21 cellular contexts compared by ENCODE assay signal in genomic region chr1:96843196-96843595, GRCh38.
DNase-seq lines count a peak whose midpoint lies in the region; ATAC-seq, FAIRE-seq and TF ChIP-seq lines count a peak whose summit lies in the region.
"Had no signal": no experiment of that assay in that cellular context is flagged by ENCODE, and none has a peak within 500 bp of the region (broad histone marks: within the 10 kb centered on the region; RNA-seq: fewer than 3 reads in every experiment).

No MANE protein-coding gene starts in this region.

- no peak for TF ChIP-seq EP300 in GM12878 (IDR thresholded peaks at IDR 0.05; ENCODE audit: borderline replicate concordance in 1 of 2, control insufficient read depth in 1 of 2, low read depth in 2 of 2, low read length in 2 of 2)

- no peak overlapping the region for H3K27ac Mint-ChIP-seq in osteocyte (ENCODE audit: unreplicated experiment)
- H3K27ac Mint-ChIP-seq: memory B cell; stimulated activated naive B cell treated with anti-CD40 and anti-IgM and Interleukin-4, amounts not matched to agents 10 μg/mL and 1 μg/mL and 100 μg/mL, for 72 hours; WTC11 had no signal

- H3K9ac ChIP-seq in GM12878 (ENCODE audit: control insufficient read depth, insufficient read depth, low read length): no peak overlapping the region

- in situ Hi-C loops in GM12878 (cut with MboI): loop anchor here (5.0 kb wide), 1 partner anchor 606 kb away; no protein-coding TSS in a partner anchor

- SMC1A ChIA-PET in GM12878 (lab: Charles Lee; ENCODE audit: uncharacterized antibody, unreplicated experiment): interaction anchor here (0.9 to 1.2 kb wide), 2 partner anchors 36 to 607 kb away, joined by 3 to 4 read pairs; no protein-coding TSS in a partner anchor

- H3K4me3 Mint-ChIP-seq in osteocyte (ENCODE audit: unreplicated experiment): no peak overlapping the region
- H3K4me3 Mint-ChIP-seq: H9; memory B cell; stimulated activated naive B cell treated with anti-CD40 and anti-IgM and Interleukin-4, amounts not matched to agents 10 μg/mL and 1 μg/mL and 100 μg/mL, for 72 hours; WTC11 had no signal

- no peak overlapping the region for H3K4me3 ChIP-seq in GM12878
- H3K4me3 ChIP-seq: esophagus squamous epithelium, K562 had no signal

- H3K36me3 ChIP-seq in GM12878 (ENCODE audit: control insufficient read depth in 2 of 2, insufficient read depth in 2 of 2, low read length in 1 of 2): no peaks in the 10 kb centered on the region
- H3K36me3 ChIP-seq: esophagus squamous epithelium had no signal

- TF ChIP-seq POLR2A in GM12878 (IDR thresholded peaks at IDR 0.05; ENCODE audit: low read depth, low read length): no peak

- no peak for TF ChIP-seq CTCF in AG09319 (IDR thresholded peaks at IDR 0.05; ENCODE audit: low read depth, low read length)
- TF ChIP-seq CTCF in GM12878 (IDR thresholded peaks at IDR 0.05 in 2 of 3, conservative IDR thresholded peaks at IDR 0.05 in 1 of 3; ENCODE audit: control insufficient read depth in 2 of 3, extremely low read depth in 1 of 3, insufficient read depth in 1 of 3, low read depth in 3 of 3, low read length in 3 of 3): no peak
- TF ChIP-seq CTCF in osteocyte (IDR thresholded peaks at IDR 0.05): no peak

- FAIRE-seq in GM12878 (lab: Jason Lieb, UNC): no peak
- FAIRE-seq: K562, RCC 7860 had no signal

- H3K4me1 Mint-ChIP-seq in osteocyte (ENCODE audit: unreplicated experiment): no peaks in the 10 kb centered on the region
- H3K4me1 Mint-ChIP-seq: stimulated activated naive B cell treated with anti-CD40 and anti-IgM and Interleukin-4, amounts not matched to agents 10 μg/mL and 1 μg/mL and 100 μg/mL, for 72 hours had no signal

- intact Hi-C loops in GM12878 (cut with micrococcal nuclease; ENCODE audit: unreplicated experiment): no loop called here

- H3K4me1 ChIP-seq in GM12878 (ENCODE audit: control insufficient read depth, insufficient read depth, low read length): no peaks in the 10 kb centered on the region

- ATAC-seq in GM12878 (peak; percentile 41; the same call in 1 of the 3 replicates), HG02798 (IDR thresholded peaks at IDR 0.05; ENCODE audit: poor library complexity, unreplicated experiment) (no peak)
- no peak for ATAC-seq in activated CD4-positive, CD25-positive, alpha-beta regulatory T cell treated with anti-CD3 and anti-CD28 coated beads, Interleukin-2, amount 50 U/mL, for 24 hours
- ATAC-seq: K562; stimulated activated naive B cell treated with anti-CD40 and anti-IgM and Interleukin-4, amounts not matched to agents 10 μg/mL and 1 μg/mL and 100 μg/mL, for 72 hours; WTC11 had no signal

- no peaks in the 10 kb centered on the region for H3K9me3 ChIP-seq in GM12878 (replicated peaks; ENCODE audit: control insufficient read depth, insufficient read depth, low read length)
- H3K9me3 ChIP-seq: esophagus squamous epithelium had no signal

- POLR2A ChIA-PET in GM12878 (lab: Charles Lee): interaction anchor here (0.6 kb wide), 2 partner anchors 248 to 952 kb away, joined by 3 to 5 read pairs; no protein-coding TSS in a partner anchor

- WGBS in GM12878 (ENCODE audit: insufficient coverage, insufficient replicate concordance, low lambda C conversion rate, missing lambda C conversion rate): 25% methylated on average over 2 of the region's 3 CpGs

- H2AFZ ChIP-seq in GM12878 (ENCODE audit: control insufficient read depth, low read depth, low read length): no peak overlapping the region

- no peaks in the 10 kb centered on the region for H4K20me1 ChIP-seq in GM12878 (ENCODE audit: control insufficient read depth, insufficient read depth)

- CTCF ChIA-PET in GM12878 (lab: Yijun Ruan, JAX): no interaction called here

- no peaks in the 10 kb centered on the region for H3K27me3 Mint-ChIP-seq in osteocyte (ENCODE audit: unreplicated experiment)
- H3K27me3 Mint-ChIP-seq: stimulated activated naive B cell treated with anti-CD40 and anti-IgM and Interleukin-4, amounts not matched to agents 10 μg/mL and 1 μg/mL and 100 μg/mL, for 72 hours had no signal

- no TSS peak for BruUV-seq in GM12878 (replicated peaks; lab: Mats Ljungman, UMichigan)

- peak; percentile 3 for DNase-seq in AG09319 (ENCODE audit: extremely low read depth, low read depth)
- DNase-seq in HT1080 (ENCODE audit: low read depth): peak; percentile 17
- no peak for DNase-seq in GM12878 (ENCODE audit: low read depth, low spot score)
- DNase-seq in iris pigment epithelial cell (ENCODE audit: low read depth): peak; percentile 78
- DNase-seq in osteocyte (ENCODE audit: extremely low spot score, unreplicated experiment): no peak
- DNase-seq in OCI-M2 (lab: John Stamatoyannopoulos, UW; ENCODE audit: unreplicated experiment): no peak
- DNase-seq: activated effector memory CD4-positive, alpha-beta T cell treated with anti-CD3 and anti-CD28 coated beads, Interleukin-2, amount 50 U/mL, for 16 hours; aorta; dermis blood vessel endothelial cell; esophagus squamous epithelium; H9; NCI-H510A treated with DMSO at 0.1 percent for 48 hours; stimulated activated naive B cell treated with anti-CD40 and anti-IgM and Interleukin-4, amounts not matched to agents 10 μg/mL and 1 μg/mL and 100 μg/mL, for 72 hours; T-helper 1 cell; trophoblast cell had no signal

- no peak overlapping the region for H3K4me2 ChIP-seq in GM12878 (ENCODE audit: control insufficient read depth, insufficient read depth)

- H3K9me3 Mint-ChIP-seq in osteocyte (ENCODE audit: unreplicated experiment): peaks cover 11% of the 10 kb centered on the region
- H3K9me3 Mint-ChIP-seq: memory B cell; stimulated activated naive B cell treated with anti-CD40 and anti-IgM and Interleukin-4, amounts not matched to agents 10 μg/mL and 1 μg/mL and 100 μg/mL, for 72 hours had no signal

- H3K27ac ChIP-seq in GM12878 (ENCODE audit: control insufficient read depth, insufficient read depth): no peak overlapping the region
- H3K27ac ChIP-seq: esophagus squamous epithelium had no signal

- H3K27me3 ChIP-seq in GM12878 (replicated peaks in 1 of 2; ENCODE audit: control insufficient read depth in 2 of 2, insufficient read depth in 2 of 2, low read length in 1 of 2): no peaks in the 10 kb centered on the region
- H3K27me3 ChIP-seq: esophagus squamous epithelium had no signal

- TF ChIP-seq RAD21 in GM12878 (IDR thresholded peaks at IDR 0.05; ENCODE audit: insufficient read depth, low read depth, low read length): no peak

- no peaks in the 10 kb centered on the region for H3K79me2 ChIP-seq in GM12878 (ENCODE audit: control insufficient read depth, insufficient read depth, low read length)

- no peaks in the 10 kb centered on the region for H3K36me3 Mint-ChIP-seq in osteocyte (ENCODE audit: unreplicated experiment)
- H3K36me3 Mint-ChIP-seq: memory B cell; stimulated activated naive B cell treated with anti-CD40 and anti-IgM and Interleukin-4, amounts not matched to agents 10 μg/mL and 1 μg/mL and 100 μg/mL, for 72 hours had no signal

- RAD21 ChIA-PET in GM12878 (lab: Charles Lee; ENCODE audit: unreplicated experiment): interaction anchor here (0.7 to 1.2 kb wide), 2 partner anchors 8 to 696 kb away, joined by 3 read pairs; no protein-coding TSS in a partner anchor

TF ChIP-seq in GM12878, 131 proteins besides CTCF, POLR2A, EP300 and RAD21 (continues in another document):
- TF ChIP-seq CREM (IDR thresholded peaks at IDR 0.05; ENCODE audit: low read depth) (no peak), REST (IDR thresholded peaks at IDR 0.05; ENCODE audit: low read depth, low read length) (no peak)

Comparison
In these comparisons a context has a peak if more than half of its experiments do, and no peak if none do; other contexts are left out.
1. DNase-seq: peak in AG09319 (single experiment), HT1080 (single experiment) and iris pigment epithelial cell (single experiment); none in GM12878 (single experiment), osteocyte (single experiment) and OCI-M2 (single experiment).